Comparison of ENCODE assay signal across 1 cellular context in genomic region chr3:177338697-177339219, GRCh38.
A peak's percentile ranks its signal among the peaks of the same experiment; 100 is the strongest.
TF ChIP-seq lines count a peak whose summit lies in the region.

No MANE protein-coding gene starts in this region.

TF ChIP-seq in K562, 482 proteins besides CTCF, POLR2A, EP300 and RAD21 (continued from another document and continues in another):
- TF ChIP-seq ELK1 (CRISPR knock-in tag; IDR thresholded peaks at IDR 0.05) (no peak), POLR2G (IDR thresholded peaks at IDR 0.05; ENCODE audit: low read depth, low read length) (no peak), ZNF785 (CRISPR knock-in tag; IDR thresholded peaks at IDR 0.05) (no peak), SFPQ (IDR thresholded peaks at IDR 0.05; ENCODE audit: low read depth, low read length) (no peak), U2AF1 (optimal IDR thresholded peaks at IDR 0.05; ENCODE audit: low read depth, low read length) (no peak), DMBX1 (CRISPR knock-in tag; IDR thresholded peaks at IDR 0.05; ENCODE audit: borderline replicate concordance) (no peak), CTBP1 (IDR thresholded peaks at IDR 0.05; ENCODE audit: borderline replicate concordance) (peak; percentile 62; the same call in 1 of the 2 replicates), ZNF174 (CRISPR knock-in tag; IDR thresholded peaks at IDR 0.05) (no peak), NCOA2 (IDR thresholded peaks at IDR 0.05; ENCODE audit: partially characterized antibody in 2 of 2) (peak; percentile 58), HDAC6 (IDR thresholded peaks at IDR 0.05; ENCODE audit: low read depth, low read length) (no peak), TEAD2 (tag; IDR thresholded peaks at IDR 0.05) (no peak), CXXC5 (CRISPR knock-in tag; IDR thresholded peaks at IDR 0.05) (no peak; the same call in 1 of the 2 replicates), GTF3C2 (IDR thresholded peaks at IDR 0.05; ENCODE audit: borderline replicate concordance, extremely low read depth, insufficient read length) (no peak), CUX1 (CRISPR knock-in tag; IDR thresholded peaks at IDR 0.05) (no peak), BCLAF1 (IDR thresholded peaks at IDR 0.05; ENCODE audit: borderline replicate concordance in 1 of 2, control insufficient read depth in 1 of 2, low read depth in 2 of 2, low read length in 1 of 2) (peak in 1 of 2 experiments; percentile 78; a peak in 1 of 4 replicates), FOSL1 (tag; conservative IDR thresholded peaks at IDR 0.05) (peak; percentile 23; the same call in 1 of the 2 replicates), ZNF354B (CRISPR knock-in tag; IDR thresholded peaks at IDR 0.05) (no peak), PPARD (CRISPR knock-in tag; IDR thresholded peaks at IDR 0.05) (no peak), ARID3B (CRISPR knock-in tag; IDR thresholded peaks at IDR 0.05; ENCODE audit: borderline replicate concordance) (no peak), DIDO1 (tag; IDR thresholded peaks at IDR 0.05; ENCODE audit: low read depth) (no peak), HOMEZ (CRISPR knock-in tag; IDR thresholded peaks at IDR 0.05) (no peak), ZNF23 (CRISPR knock-in tag; IDR thresholded peaks at IDR 0.05) (no peak)
- TF ChIP-seq, protein P1, sequence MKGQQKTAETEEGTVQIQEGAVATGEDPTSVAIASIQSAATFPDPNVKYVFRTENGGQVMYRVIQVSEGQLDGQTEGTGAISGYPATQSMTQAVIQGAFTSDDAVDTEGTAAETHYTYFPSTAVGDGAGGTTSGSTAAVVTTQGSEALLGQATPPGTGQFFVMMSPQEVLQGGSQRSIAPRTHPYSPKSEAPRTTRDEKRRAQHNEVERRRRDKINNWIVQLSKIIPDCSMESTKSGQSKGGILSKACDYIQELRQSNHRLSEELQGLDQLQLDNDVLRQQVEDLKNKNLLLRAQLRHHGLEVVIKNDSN (CRISPR knock-in tag; IDR thresholded peaks at IDR 0.05) = no peak
- TF ChIP-seq, protein P2, sequence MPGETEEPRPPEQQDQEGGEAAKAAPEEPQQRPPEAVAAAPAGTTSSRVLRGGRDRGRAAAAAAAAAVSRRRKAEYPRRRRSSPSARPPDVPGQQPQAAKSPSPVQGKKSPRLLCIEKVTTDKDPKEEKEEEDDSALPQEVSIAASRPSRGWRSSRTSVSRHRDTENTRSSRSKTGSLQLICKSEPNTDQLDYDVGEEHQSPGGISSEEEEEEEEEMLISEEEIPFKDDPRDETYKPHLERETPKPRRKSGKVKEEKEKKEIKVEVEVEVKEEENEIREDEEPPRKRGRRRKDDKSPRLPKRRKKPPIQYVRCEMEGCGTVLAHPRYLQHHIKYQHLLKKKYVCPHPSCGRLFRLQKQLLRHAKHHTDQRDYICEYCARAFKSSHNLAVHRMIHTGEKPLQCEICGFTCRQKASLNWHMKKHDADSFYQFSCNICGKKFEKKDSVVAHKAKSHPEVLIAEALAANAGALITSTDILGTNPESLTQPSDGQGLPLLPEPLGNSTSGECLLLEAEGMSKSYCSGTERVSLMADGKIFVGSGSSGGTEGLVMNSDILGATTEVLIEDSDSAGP (CRISPR knock-in tag; IDR thresholded peaks at IDR 0.05) = no peak
- TF ChIP-seq, protein P3, sequence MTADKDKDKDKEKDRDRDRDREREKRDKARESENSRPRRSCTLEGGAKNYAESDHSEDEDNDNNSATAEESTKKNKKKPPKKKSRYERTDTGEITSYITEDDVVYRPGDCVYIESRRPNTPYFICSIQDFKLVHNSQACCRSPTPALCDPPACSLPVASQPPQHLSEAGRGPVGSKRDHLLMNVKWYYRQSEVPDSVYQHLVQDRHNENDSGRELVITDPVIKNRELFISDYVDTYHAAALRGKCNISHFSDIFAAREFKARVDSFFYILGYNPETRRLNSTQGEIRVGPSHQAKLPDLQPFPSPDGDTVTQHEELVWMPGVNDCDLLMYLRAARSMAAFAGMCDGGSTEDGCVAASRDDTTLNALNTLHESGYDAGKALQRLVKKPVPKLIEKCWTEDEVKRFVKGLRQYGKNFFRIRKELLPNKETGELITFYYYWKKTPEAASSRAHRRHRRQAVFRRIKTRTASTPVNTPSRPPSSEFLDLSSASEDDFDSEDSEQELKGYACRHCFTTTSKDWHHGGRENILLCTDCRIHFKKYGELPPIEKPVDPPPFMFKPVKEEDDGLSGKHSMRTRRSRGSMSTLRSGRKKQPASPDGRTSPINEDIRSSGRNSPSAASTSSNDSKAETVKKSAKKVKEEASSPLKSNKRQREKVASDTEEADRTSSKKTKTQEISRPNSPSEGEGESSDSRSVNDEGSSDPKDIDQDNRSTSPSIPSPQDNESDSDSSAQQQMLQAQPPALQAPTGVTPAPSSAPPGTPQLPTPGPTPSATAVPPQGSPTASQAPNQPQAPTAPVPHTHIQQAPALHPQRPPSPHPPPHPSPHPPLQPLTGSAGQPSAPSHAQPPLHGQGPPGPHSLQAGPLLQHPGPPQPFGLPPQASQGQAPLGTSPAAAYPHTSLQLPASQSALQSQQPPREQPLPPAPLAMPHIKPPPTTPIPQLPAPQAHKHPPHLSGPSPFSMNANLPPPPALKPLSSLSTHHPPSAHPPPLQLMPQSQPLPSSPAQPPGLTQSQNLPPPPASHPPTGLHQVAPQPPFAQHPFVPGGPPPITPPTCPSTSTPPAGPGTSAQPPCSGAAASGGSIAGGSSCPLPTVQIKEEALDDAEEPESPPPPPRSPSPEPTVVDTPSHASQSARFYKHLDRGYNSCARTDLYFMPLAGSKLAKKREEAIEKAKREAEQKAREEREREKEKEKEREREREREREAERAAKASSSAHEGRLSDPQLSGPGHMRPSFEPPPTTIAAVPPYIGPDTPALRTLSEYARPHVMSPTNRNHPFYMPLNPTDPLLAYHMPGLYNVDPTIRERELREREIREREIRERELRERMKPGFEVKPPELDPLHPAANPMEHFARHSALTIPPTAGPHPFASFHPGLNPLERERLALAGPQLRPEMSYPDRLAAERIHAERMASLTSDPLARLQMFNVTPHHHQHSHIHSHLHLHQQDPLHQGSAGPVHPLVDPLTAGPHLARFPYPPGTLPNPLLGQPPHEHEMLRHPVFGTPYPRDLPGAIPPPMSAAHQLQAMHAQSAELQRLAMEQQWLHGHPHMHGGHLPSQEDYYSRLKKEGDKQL (CRISPR knock-in tag; IDR thresholded peaks at IDR 0.05; ENCODE audit: borderline replicate concordance) = no peak
